Comparison of ENCODE assay signal across 19 cellular contexts in the genomic region with DNA sequence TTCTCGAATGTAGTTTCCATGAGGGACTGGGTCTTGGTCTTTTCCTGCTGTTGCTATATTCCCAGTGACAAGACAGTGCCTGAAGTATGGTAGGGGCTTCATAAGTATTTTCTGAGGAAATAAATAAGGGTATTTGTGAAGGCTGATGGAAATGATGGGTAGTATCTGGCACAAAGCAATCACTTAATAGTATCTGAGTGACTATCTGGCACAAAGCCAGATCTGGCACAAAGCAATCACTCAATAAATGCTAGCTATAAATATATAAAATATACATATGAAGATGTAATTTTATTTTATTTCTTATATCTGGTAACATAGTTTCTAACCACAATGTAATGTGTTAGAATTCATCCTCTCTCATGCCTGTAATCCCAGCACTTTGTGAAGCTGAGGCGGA. TPM values are rescaled to one million over a fixed set of nuclear protein-coding genes. Genes with fewer than 3 reads are reported as not detected.
DNase-seq lines count a peak whose midpoint lies in the region; ATAC-seq, FAIRE-seq and TF ChIP-seq lines count a peak whose summit lies in the region.
"Had no signal": no experiment of that assay in that cellular context is flagged by ENCODE, and none has a peak within 500 bp of the region (broad histone marks: within the 10 kb centered on the region; RNA-seq: fewer than 3 reads in every experiment).

No MANE protein-coding gene starts in this region.

- intact Hi-C loops in K562 (cut with micrococcal nuclease) (no loop called here), cardiac septum (cut with DNase I) (no loop called here), left ventricle myocardium superior (cut with micrococcal nuclease) (no loop called here)

- H3K9me3 ChIP-seq in K562 (replicated peaks; ENCODE audit: control insufficient read depth, insufficient read depth, low read depth, low read length) (no peaks in the 10 kb centered on the region), neutrophil (no peaks in the 10 kb centered on the region)

- TF ChIP-seq CTCF in GM23338 (conservative IDR thresholded peaks at IDR 0.05; ENCODE audit: low read depth in 2 of 2) (no peak), K562 (IDR thresholded peaks at IDR 0.05 in 2 of 3, conservative IDR thresholded peaks at IDR 0.05 in 1 of 3; ENCODE audit: insufficient read depth in 2 of 3, low read depth in 1 of 3, low read length in 3 of 3) (no peak), neutrophil (IDR thresholded peaks at IDR 0.05) (no peak)

- ATAC-seq in GM23338, result no peak
- no peak for ATAC-seq in K562
- ATAC-seq in left ventricle myocardium superior, result no peak

- H3F3A ChIP-seq in GM23338 (replicated peaks; ENCODE audit: low read depth), result no peaks in the 10 kb centered on the region

- in situ Hi-C loops in K562 (cut with MboI), result no loop called here

- peaks cover 24% of the 10 kb centered on the region for H3K4me1 Mint-ChIP-seq in GM23338
- H3K4me1 Mint-ChIP-seq: CD8-positive, alpha-beta memory T cell had no signal

- 25% methylated on average over 2 of the region's 2 CpGs for WGBS in K562 (ENCODE audit: insufficient coverage, low coverage, missing lambda C conversion rate)

- TF ChIP-seq RAD21 in K562 (CRISPR knock-in tag; conservative IDR thresholded peaks at IDR 0.05 in 1 of 2, IDR thresholded peaks at IDR 0.05 in 1 of 2), result no peak

- H3K27ac ChIP-seq in GM23338 (ENCODE audit: low read depth) (no peak overlapping the region), K562 (ENCODE audit: extremely low read depth, low read depth, low read length) (no peak overlapping the region), neutrophil (peak overlapping the region; percentile 93)
- H3K27ac ChIP-seq: C4-2B had no signal

- H3K79me2 ChIP-seq in GM23338 (replicated peaks; ENCODE audit: insufficient read depth) (no peaks in the 10 kb centered on the region), K562 (ENCODE audit: control insufficient read depth, insufficient read depth, low read length) (no peaks in the 10 kb centered on the region)

- no peak for TF ChIP-seq EP300 in K562 (IDR thresholded peaks at IDR 0.05; ENCODE audit: low read length)

- BruUV-seq in K562 (replicated peaks; lab: Mats Ljungman, UMichigan), result no TSS peak

- no peak overlapping the region for H3K9ac ChIP-seq in K562 (ENCODE audit: insufficient read depth in 1 of 2, low read depth in 2 of 2, low read length in 2 of 2)

- H3K36me3 ChIP-seq in GM23338 (ENCODE audit: insufficient read depth), result no peaks in the 10 kb centered on the region
- H3K36me3 ChIP-seq in K562 (ENCODE audit: control insufficient read depth, insufficient read depth, low read length), result no peaks in the 10 kb centered on the region
- no peaks in the 10 kb centered on the region for H3K36me3 ChIP-seq in neutrophil

- peaks cover 7% of the 10 kb centered on the region for H3K27me3 Mint-ChIP-seq in GM23338 (ENCODE audit: insufficient read depth, low read depth, poor library complexity)

- peaks cover 28% of the 10 kb centered on the region for H3K4me1 ChIP-seq in GM23338 (ENCODE audit: insufficient read depth)
- H3K4me1 ChIP-seq in K562 (replicated peaks in 1 of 2; ENCODE audit: control insufficient read depth in 2 of 2, insufficient read depth in 2 of 2, low read length in 2 of 2), result no peaks in the 10 kb centered on the region; a peak in 1 of 5 replicates
- H3K4me1 ChIP-seq in neutrophil (ENCODE audit: control insufficient read depth in 1 of 2, insufficient read depth in 1 of 2, low read depth in 1 of 2, low read length in 1 of 2), result peaks cover 79 to 84% of the 10 kb centered on the region in 2 experiments

- FAIRE-seq in K562 (lab: Jason Lieb, UNC), result no peak
- FAIRE-seq: G401.6, GM12892, H1 had no signal

- no peak overlapping the region for H3K4me3 Mint-ChIP-seq in GM23338
- H3K4me3 Mint-ChIP-seq: CD4-positive, alpha-beta T cell; CD8-positive, alpha-beta memory T cell had no signal

- H2AFZ ChIP-seq in GM23338 (0 out of 2 replicates have a peak overlapping the region, but pooled peaks have one; percentile 87), K562 (ENCODE audit: low read depth, low read length) (no peak overlapping the region)

- H3K27ac Mint-ChIP-seq in GM23338, result no peak overlapping the region
- H3K27ac Mint-ChIP-seq: CD4-positive, alpha-beta T cell; CD8-positive, alpha-beta memory T cell had no signal

- H3K4me2 ChIP-seq in GM23338, result no peak overlapping the region
- no peak overlapping the region for H3K4me2 ChIP-seq in K562 (ENCODE audit: insufficient read depth, low read length)

- POLR2A ChIA-PET in K562 (lab: Yijun Ruan, JAX), result no interaction called here

- H3K27me3 ChIP-seq in GM23338 (ENCODE audit: insufficient read depth), result no peaks in the 10 kb centered on the region
- peaks cover 0 to 6% of the 10 kb centered on the region in 2 experiments; a peak in 2 of 5 replicates for H3K27me3 ChIP-seq in K562 (ENCODE audit: control insufficient read depth in 2 of 2, insufficient read depth in 2 of 2, low read length in 2 of 2)
- H3K27me3 ChIP-seq in neutrophil, result no peaks in the 10 kb centered on the region

- DNase-seq in GM23338 (ENCODE audit: low spot score), result no peak
- DNase-seq in K562 (ENCODE audit: extremely low read depth in 1 of 4, low spot score in 3 of 4), result no peak
- DNase-seq in cardiac septum (ENCODE audit: low spot score), result no peak
- no peak for DNase-seq in left ventricle myocardium superior
- DNase-seq in NCI-H446 (lab: John Stamatoyannopoulos, UW), result no peak
- DNase-seq in DMS79 (lab: John Stamatoyannopoulos, UW), result no peak
- DNase-seq: CD4-positive, alpha-beta T cell; CD8-positive, alpha-beta memory T cell; DMS53; DND-41; H7; HCEC 1CT had no signal

- peaks cover 9% of the 10 kb centered on the region; the same call in 1 of the 2 replicates for H3K9me2 ChIP-seq in GM23338 (ENCODE audit: insufficient read depth)

- H4K20me1 ChIP-seq in GM23338 (replicated peaks; ENCODE audit: insufficient read depth) (no peaks in the 10 kb centered on the region), K562 (replicated peaks; ENCODE audit: control insufficient read depth, insufficient read depth, low read length) (no peaks in the 10 kb centered on the region)

- CTCF ChIA-PET in K562 (lab: Yijun Ruan, JAX; ENCODE audit: low intra/inter-chr PET ratio), result no interaction called here

- no peak overlapping the region for H3K4me3 ChIP-seq in GM23338
- no peak overlapping the region for H3K4me3 ChIP-seq in K562
- peak overlapping the region; percentile 15 to 20 for H3K4me3 ChIP-seq in neutrophil (ENCODE audit: low read depth in 1 of 2, low read length in 1 of 2)

- H3K36me3 Mint-ChIP-seq in GM23338 (ENCODE audit: low read depth), result no peaks in the 10 kb centered on the region
- H3K36me3 Mint-ChIP-seq: CD8-positive, alpha-beta memory T cell had no signal

- H3K9me3 Mint-ChIP-seq in GM23338, result no peaks in the 10 kb centered on the region
- H3K9me3 Mint-ChIP-seq: CD4-positive, alpha-beta T cell; CD8-positive, alpha-beta memory T cell had no signal

- TF ChIP-seq POLR2A in K562 (conservative IDR thresholded peaks at IDR 0.05), result no peak

- H3K9me1 ChIP-seq in K562 (ENCODE audit: control insufficient read depth, insufficient read depth, low read length), result no peaks in the 10 kb centered on the region

TF ChIP-seq in GM23338, 12 proteins besides CTCF, POLR2A, EP300 and RAD21 (continues in another document):
- no peak for TF ChIP-seq POLR2AphosphoS5 (IDR thresholded peaks at IDR 0.05; ENCODE audit: low read depth)

TF ChIP-seq in K562, 482 proteins besides CTCF, POLR2A, EP300 and RAD21 (continues in another document):
- no peak for TF ChIP-seq FUS (optimal IDR thresholded peaks at IDR 0.05; ENCODE audit: low read depth, low read length)

RNA-seq across cellular contexts. Expression of a gene that starts 20.7 kb away (rescaled TPM):
- total RNA-seq in GM23338 (2014; rRNA removed; shearing (Covaris generic)), result 0.89 and 2.1 TPM in 2 replicates
- polyA plus RNA-seq in GM23338 (2016; fragmentation: Nextera tagmentation; extraction: Ambion mirVana) (2.3 and 3.1 TPM in 2 replicates), K562 (2011; rRNA removed) (not detected in 2 replicates), K562 (2014; fragmentation: Illumina TruSeq; extraction: Trizol) (not detected in 2 replicates), K562 (2014; fragmentation: Nextera tagmentation; extraction: Ambion mirVana) (under 1 TPM; 0.07 to 0.13 TPM), K562 (2014; rRNA removed) (not detected in 2 replicates)
- not detected in 2 replicates for total RNA-seq in K562 (2011; cell fraction: chromatin; rRNA removed; ENCODE audit: low replicate concordance)
- total RNA-seq in K562 (2011; cell fraction: nucleolus; rRNA removed), result not detected in 2 replicates
- total RNA-seq in K562 (2011; cell fraction: nucleoplasm; rRNA removed), result not detected in 2 replicates
- total RNA-seq in K562 (2014; rRNA removed) (not detected in 2 replicates), K562 (2014; rRNA removed; fragmentation: Illumina TruSeq; extraction: Trizol) (not detected in 2 replicates), K562 (2015; rRNA removed; fragmentation: Illumina TruSeq; extraction: Trizol) (not detected in 2 replicates), K562 (2021) (not detected in 2 replicates), cardiac septum (1.3 TPM), left ventricle myocardium superior (0.22 TPM)
- not detected in 2 replicates for polyA plus RNA-seq in K562 (2011; cell fraction: cytosol; rRNA removed)
- polyA plus RNA-seq in K562 (2011; cell fraction: nucleus; rRNA removed), result not detected in 2 replicates
- polyA plus RNA-seq in K562 (2012), result 0.11 TPM in 1 of 2 replicates, not detected in the other
- polyA minus RNA-seq in K562 (2011; rRNA and poly(A)+ RNA removed), result not detected in 2 replicates
- polyA minus RNA-seq in K562 (2011; cell fraction: cytosol; rRNA and poly(A)+ RNA removed), result not detected in 2 replicates
- polyA minus RNA-seq in K562 (2011; cell fraction: nucleus; rRNA and poly(A)+ RNA removed), result not detected in 2 replicates
- total RNA-seq: A172 had no signal
- polyA plus RNA-seq: BJ had no signal

RNA-seq across cellular contexts. Expression of a gene that starts 52.0 kb away (rescaled TPM):
- total RNA-seq in GM23338 (2014; rRNA removed; shearing (Covaris generic)), result 11.3 and 11.8 TPM in 2 replicates
- polyA plus RNA-seq in GM23338 (2016; fragmentation: Nextera tagmentation; extraction: Ambion mirVana) (7.8 and 9.5 TPM in 2 replicates), K562 (2011; rRNA removed) (not detected in 2 replicates), K562 (2014; fragmentation: Illumina TruSeq; extraction: Trizol) (not detected in 2 replicates), K562 (2014; fragmentation: Nextera tagmentation; extraction: Ambion mirVana) (not detected), K562 (2014; rRNA removed) (not detected in 2 replicates)
- total RNA-seq in K562 (2011; cell fraction: chromatin; rRNA removed; ENCODE audit: low replicate concordance), result not detected in 2 replicates
- total RNA-seq in K562 (2011; cell fraction: nucleolus; rRNA removed), result not detected in 2 replicates
- not detected in 2 replicates for total RNA-seq in K562 (2011; cell fraction: nucleoplasm; rRNA removed)
- total RNA-seq in K562 (2014; rRNA removed) (not detected in 2 replicates), K562 (2014; rRNA removed; fragmentation: Illumina TruSeq; extraction: Trizol) (not detected in 2 replicates), K562 (2015; rRNA removed; fragmentation: Illumina TruSeq; extraction: Trizol) (not detected in 2 replicates), K562 (2021) (not detected in 2 replicates), cardiac septum (8.3 TPM), left ventricle myocardium superior (4.4 TPM)
- not detected in 2 replicates for polyA plus RNA-seq in K562 (2011; cell fraction: cytosol; rRNA removed)
- polyA plus RNA-seq in K562 (2011; cell fraction: nucleus; rRNA removed), result not detected in 2 replicates
- not detected in 2 replicates for polyA plus RNA-seq in K562 (2012)
- not detected in 2 replicates for polyA minus RNA-seq in K562 (2011; rRNA and poly(A)+ RNA removed)
- not detected in 2 replicates for polyA minus RNA-seq in K562 (2011; cell fraction: cytosol; rRNA and poly(A)+ RNA removed)
- polyA minus RNA-seq in K562 (2011; cell fraction: nucleus; rRNA and poly(A)+ RNA removed), result not detected in 2 replicates
- total RNA-seq: A172 had no signal

Comparison
In these comparisons a context has a peak if more than half of its experiments do, and no peak if none do; other contexts are left out.
1. H3K4me3 ChIP-seq: peak in neutrophil (2 of 2); none in GM23338 (single experiment) and K562 (single experiment).